In the genomic region with DNA sequence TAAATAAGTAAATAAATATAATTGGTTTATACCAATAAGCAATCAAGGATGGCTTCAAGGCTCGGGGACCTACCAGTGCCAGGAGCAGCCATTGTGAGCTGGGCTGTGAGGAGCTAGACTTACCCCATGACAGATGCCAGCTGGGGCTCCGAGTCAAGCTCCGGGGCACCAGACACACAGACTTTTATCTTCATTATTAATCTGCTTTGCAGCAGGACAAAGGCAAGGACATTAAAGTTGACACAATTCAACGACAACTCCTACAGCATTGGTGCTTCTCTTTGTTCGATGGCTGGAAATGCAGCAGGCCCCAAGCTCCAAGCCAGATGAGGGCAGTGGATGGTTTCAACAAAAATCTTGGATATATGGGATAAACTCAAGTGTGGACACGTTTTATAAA, we compare ENCODE assay signal across 23 cellular contexts.
"Had no signal": no experiment of that assay in that cellular context is flagged by ENCODE, and none has a peak within 500 bp of the region (broad histone marks: within the 10 kb centered on the region; RNA-seq: fewer than 3 reads in every experiment).

No MANE protein-coding gene starts in this region.

- H3K4me3 Mint-ChIP-seq: T-cell; T-helper 1 cell treated with Interleukin-12 subunit alpha and Interleukin-12 subunit beta and Interleukin-4 antibody, amounts not matched to agents 30 μg/mL and 1 μg/mL, for 36 hours had no signal

- H3K27me3 ChIP-seq: MG63 had no signal

- H3K4me3 ChIP-seq: MG63 had no signal

- H3K36me3 ChIP-seq: MG63 had no signal

- H3K9me3 ChIP-seq: MG63 had no signal

- ATAC-seq: HepG2, T-cell had no signal

- H3K36me3 Mint-ChIP-seq: T-cell had no signal

- H3K4me1 Mint-ChIP-seq: T-cell had no signal

- H3K27ac ChIP-seq: RWPE1 had no signal

- DNase-seq: IMR-90, Karpas-422, KG1, MG63, NCI-H1092, NCI-H1105 treated with DMSO at 0.1 percent for 48 hours, NCI-H1417 treated with DMSO at 0.1 percent for 48 hours, NCI-H146, NCI-H1694 treated with DMSO at 0.1 percent for 48 hours, NCI-H1930, NCI-H2081, NCI-H2107, NCI-H2171 treated with DMSO at 0.1 percent for 48 hours, NCI-H345, NCI-H446 treated with DMSO at 0.1 percent for 48 hours, NCI-H510A treated with DMSO at 0.1 percent for 48 hours, NCI-H526, SHP77, SW 1271, T-cell had no signal

- H3K27ac Mint-ChIP-seq: T-cell; T-helper 1 cell treated with Interleukin-12 subunit alpha and Interleukin-12 subunit beta and Interleukin-4 antibody, amounts not matched to agents 30 μg/mL and 1 μg/mL, for 36 hours had no signal

- H3K9me3 Mint-ChIP-seq: T-cell had no signal
